9 cellular contexts compared by ENCODE assay signal in the genomic region with DNA sequence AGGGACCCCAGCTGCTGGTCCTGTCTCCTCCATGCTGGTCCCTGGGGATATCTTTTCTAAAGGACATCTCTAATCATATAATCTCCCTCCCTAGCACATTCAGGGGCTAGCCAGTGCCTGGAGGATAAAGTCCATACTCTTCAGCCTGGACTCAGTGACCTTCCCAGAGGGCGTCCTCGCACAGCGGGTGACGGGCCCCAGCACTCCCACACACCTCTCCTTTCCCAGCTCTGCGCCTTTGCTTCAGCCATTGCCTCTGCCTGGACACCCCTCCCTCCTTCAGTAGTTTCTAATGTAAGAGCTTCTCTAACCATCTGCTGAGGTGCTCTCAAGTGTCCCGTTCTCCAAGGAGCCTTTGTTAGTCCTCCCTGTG. TPM values are rescaled to one million over a fixed set of nuclear protein-coding genes. Genes with fewer than 3 reads are reported as not detected.
A peak's percentile ranks its signal among the peaks of the same experiment; 100 is the strongest.
DNase-seq lines count a peak whose midpoint lies in the region; ATAC-seq and TF ChIP-seq lines count a peak whose summit lies in the region.
"Had no signal": no experiment of that assay in that cellular context is flagged by ENCODE, and none has a peak within 500 bp of the region (broad histone marks: within the 10 kb centered on the region; RNA-seq: fewer than 3 reads in every experiment).

No MANE protein-coding gene starts in this region.

- peak overlapping the region; percentile 16 to 83 for H3K27ac Mint-ChIP-seq in activated naive CD4-positive, alpha-beta T cell treated with anti-CD3 and anti-CD28 coated beads, Interleukin-2, amount 50 U/mL, for 72 hours
- H3K27ac Mint-ChIP-seq in stimulated activated naive CD8-positive, alpha-beta T cell treated with anti-CD3 and anti-CD28 coated beads, Interleukin-15, amount 100 ng/mL, for 72 hours = peak overlapping the region; percentile 29 to 69

- H3K4me1 ChIP-seq in liver (ENCODE audit: control insufficient read depth in 4 of 4, insufficient read depth in 4 of 4, low read length in 3 of 4) (peaks cover 33 to 82% (median 65%) of the 10 kb centered on the region in 4 donors), prostate gland (replicated peaks) (no peaks in the 10 kb centered on the region)

- ATAC-seq in activated naive CD4-positive, alpha-beta T cell treated with anti-CD3 and anti-CD28 coated beads, Interleukin-2, amount 50 U/mL, for 72 hours = no peak
- no peak for ATAC-seq in stimulated activated naive CD8-positive, alpha-beta T cell treated with anti-CD3 and anti-CD28 coated beads, Interleukin-15, amount 100 ng/mL, for 72 hours

- H3K27me3 ChIP-seq in liver (ENCODE audit: control insufficient read depth in 4 of 4, insufficient read depth in 4 of 4, low read length in 3 of 4) = no peaks in the 10 kb centered on the region
- H3K27me3 ChIP-seq in prostate gland (replicated peaks; ENCODE audit: insufficient read depth) = no peaks in the 10 kb centered on the region

- H3K9ac ChIP-seq in liver (ENCODE audit: low read depth in 1 of 2, low read length in 2 of 2) = no peak overlapping the region

- peaks cover 9% of the 10 kb centered on the region for H3K27me3 Mint-ChIP-seq in stimulated activated naive CD8-positive, alpha-beta T cell treated with anti-CD3 and anti-CD28 coated beads, Interleukin-15, amount 100 ng/mL, for 72 hours

- no peaks in the 10 kb centered on the region for H3K9me3 ChIP-seq in liver (ENCODE audit: control insufficient read depth in 4 of 4, low read length in 3 of 4)
- H3K9me3 ChIP-seq in prostate gland = no peaks in the 10 kb centered on the region

- H3K4me1 Mint-ChIP-seq in stimulated activated naive CD8-positive, alpha-beta T cell treated with anti-CD3 and anti-CD28 coated beads, Interleukin-15, amount 100 ng/mL, for 72 hours = peaks cover 98% of the 10 kb centered on the region

- no peaks in the 10 kb centered on the region for H3K9me3 Mint-ChIP-seq in activated naive CD4-positive, alpha-beta T cell treated with anti-CD3 and anti-CD28 coated beads, Interleukin-2, amount 50 U/mL, for 72 hours
- no peaks in the 10 kb centered on the region for H3K9me3 Mint-ChIP-seq in stimulated activated naive CD8-positive, alpha-beta T cell treated with anti-CD3 and anti-CD28 coated beads, Interleukin-15, amount 100 ng/mL, for 72 hours

- peak overlapping the region; percentile 77 to 88 for H3K27ac ChIP-seq in liver (ENCODE audit: low read depth in 1 of 2, low read length in 2 of 2)
- no peak overlapping the region for H3K27ac ChIP-seq in substantia nigra (ENCODE audit: low read depth, low read length, poor library complexity, severe bottlenecking)
- no peak overlapping the region for H3K27ac ChIP-seq in prostate gland

- no peak for TF ChIP-seq RAD21 in liver (IDR thresholded peaks at IDR 0.05)

- H3K4me3 Mint-ChIP-seq in stimulated activated naive CD8-positive, alpha-beta T cell treated with anti-CD3 and anti-CD28 coated beads, Interleukin-15, amount 100 ng/mL, for 72 hours = peak overlapping the region in 1 of 2 donors; percentile 5

- no peak overlapping the region for H3K4me3 ChIP-seq in liver (ENCODE audit: low read depth in 1 of 3, low read length in 3 of 3)
- no peak overlapping the region for H3K4me3 ChIP-seq in prostate gland

- no peak for TF ChIP-seq POLR2A in prostate gland (IDR thresholded peaks at IDR 0.05)

- H3K36me3 Mint-ChIP-seq in activated naive CD4-positive, alpha-beta T cell treated with anti-CD3 and anti-CD28 coated beads, Interleukin-2, amount 50 U/mL, for 72 hours = peaks cover 18 to 20% of the 10 kb centered on the region in 2 donors

- DNase-seq in NCI-H82 (lab: John Stamatoyannopoulos, UW) (peak; percentile 61), NCI-H82 treated with DMSO at 0.1 percent for 48 hours (lab: John Stamatoyannopoulos, UW; ENCODE audit: unreplicated experiment) (no peak), substantia nigra (lab: John Stamatoyannopoulos, UW) (no peak), prostate gland (ENCODE audit: low spot score) (no peak)
- DNase-seq in activated naive CD4-positive, alpha-beta T cell treated with anti-CD3 and anti-CD28 coated beads, Interleukin-2, amount 50 U/mL, for 72 hours (ENCODE audit: low spot score in 2 of 2) = no peak
- DNase-seq in stimulated activated naive CD8-positive, alpha-beta T cell treated with anti-CD3 and anti-CD28 coated beads, Interleukin-15, amount 100 ng/mL, for 72 hours = no peak
- no peak for DNase-seq in activated CD4-positive, CD25-positive, alpha-beta regulatory T cell treated with anti-CD3 and anti-CD28 coated beads, Interleukin-2, amount 50 U/mL, for 72 hours
- DNase-seq: ACHN had no signal

- TF ChIP-seq CTCF in liver (IDR thresholded peaks at IDR 0.05; ENCODE audit: low read depth, low read length, missing input control) = no peak
- no peak for TF ChIP-seq CTCF in prostate gland (IDR thresholded peaks at IDR 0.05)

- 45% methylated on average over 6 of the region's 6 CpGs for WGBS in liver
- WGBS in prostate gland = 79% methylated on average over 6 of the region's 6 CpGs

- intact Hi-C loops in prostate gland (cut with DNase I) = no loop called here

- no peaks in the 10 kb centered on the region for H3K36me3 ChIP-seq in liver (ENCODE audit: control insufficient read depth in 4 of 4, insufficient read depth in 3 of 4, low read depth in 1 of 4, low read length in 3 of 4)
- no peaks in the 10 kb centered on the region for H3K36me3 ChIP-seq in prostate gland

TF ChIP-seq in liver, 16 proteins besides CTCF, POLR2A, EP300 and RAD21:
- TF ChIP-seq TAF1 (conservative IDR thresholded peaks at IDR 0.05) = no peak
- TF ChIP-seq, protein P1, sequence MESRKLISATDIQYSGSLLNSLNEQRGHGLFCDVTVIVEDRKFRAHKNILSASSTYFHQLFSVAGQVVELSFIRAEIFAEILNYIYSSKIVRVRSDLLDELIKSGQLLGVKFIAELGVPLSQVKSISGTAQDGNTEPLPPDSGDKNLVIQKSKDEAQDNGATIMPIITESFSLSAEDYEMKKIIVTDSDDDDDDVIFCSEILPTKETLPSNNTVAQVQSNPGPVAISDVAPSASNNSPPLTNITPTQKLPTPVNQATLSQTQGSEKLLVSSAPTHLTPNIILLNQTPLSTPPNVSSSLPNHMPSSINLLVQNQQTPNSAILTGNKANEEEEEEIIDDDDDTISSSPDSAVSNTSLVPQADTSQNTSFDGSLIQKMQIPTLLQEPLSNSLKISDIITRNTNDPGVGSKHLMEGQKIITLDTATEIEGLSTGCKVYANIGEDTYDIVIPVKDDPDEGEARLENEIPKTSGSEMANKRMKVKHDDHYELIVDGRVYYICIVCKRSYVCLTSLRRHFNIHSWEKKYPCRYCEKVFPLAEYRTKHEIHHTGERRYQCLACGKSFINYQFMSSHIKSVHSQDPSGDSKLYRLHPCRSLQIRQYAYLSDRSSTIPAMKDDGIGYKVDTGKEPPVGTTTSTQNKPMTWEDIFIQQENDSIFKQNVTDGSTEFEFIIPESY (IDR thresholded peaks at IDR 0.05) = no peak
- TF ChIP-seq FOXA1 (IDR thresholded peaks at IDR 0.05) = no peak
- TF ChIP-seq EGR1 (IDR thresholded peaks at IDR 0.05; ENCODE audit: low read depth in 2 of 2) = no peak
- no peak for TF ChIP-seq FOXA2 (IDR thresholded peaks at IDR 0.05)
- TF ChIP-seq GABPA (IDR thresholded peaks at IDR 0.05 in 1 of 2, conservative IDR thresholded peaks at IDR 0.05 in 1 of 2) = no peak
- peak; percentile 25 for TF ChIP-seq YY1 (IDR thresholded peaks at IDR 0.05)
- TF ChIP-seq RXRA (IDR thresholded peaks at IDR 0.05) = peak; percentile 44 to 71
- TF ChIP-seq, protein P2, sequence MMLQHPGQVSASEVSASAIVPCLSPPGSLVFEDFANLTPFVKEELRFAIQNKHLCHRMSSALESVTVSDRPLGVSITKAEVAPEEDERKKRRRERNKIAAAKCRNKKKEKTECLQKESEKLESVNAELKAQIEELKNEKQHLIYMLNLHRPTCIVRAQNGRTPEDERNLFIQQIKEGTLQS (IDR thresholded peaks at IDR 0.05) = no peak
- peak; percentile 81 to 84 for TF ChIP-seq HNF4A (conservative IDR thresholded peaks at IDR 0.05)
- no peak for TF ChIP-seq SP1 (IDR thresholded peaks at IDR 0.05)
- no peak for TF ChIP-seq HNF4G (IDR thresholded peaks at IDR 0.05)

RNA-seq across cellular contexts. Expression of a gene that starts 15.2 kb away (rescaled TPM):
- 100 to 1,000 TPM; 221 to 276 TPM for total RNA-seq in activated naive CD4-positive, alpha-beta T cell treated with anti-CD3 and anti-CD28 coated beads, Interleukin-2, amount 50 U/mL, for 72 hours
- total RNA-seq in liver (100 to 1,000 TPM in 1 of 2 donors, 10 to 100 TPM in 1; 50.9 to 101 TPM), prostate gland (10 to 100 TPM; 61.9 to 81.6 TPM)
- polyA plus RNA-seq in liver = 10 to 100 TPM; 33.2 to 45.1 TPM

Comparison
In these comparisons a context has a peak if more than half of its experiments do, and no peak if none do; other contexts are left out.
1. H3K27ac ChIP-seq: peak in liver (2 of 2); none in substantia nigra (single experiment) and prostate gland (0 of 2).